In genomic region chr4:7138223-7139166, GRCh38 we compare ENCODE assay signal across 26 cellular contexts. TPM values are rescaled to one million over a fixed set of nuclear protein-coding genes. Genes with fewer than 3 reads are reported as not detected.
"Had no signal": no experiment of that assay in that cellular context is flagged by ENCODE, and none has a peak within 500 bp of the region (broad histone marks: within the 10 kb centered on the region; RNA-seq: fewer than 3 reads in every experiment).

No MANE protein-coding gene starts in this region.

- H2AFZ ChIP-seq: hepatocyte had no signal

- H3K36me3 ChIP-seq: heart right ventricle, left ventricle myocardium inferior, neutrophil, ovary, sigmoid colon, spleen, transverse colon, upper lobe of left lung, vagina had no signal

- H3K79me2 ChIP-seq: hepatocyte had no signal

- H3K9me3 ChIP-seq: heart right ventricle, left ventricle myocardium inferior, neutrophil, ovary, sigmoid colon, spleen, transverse colon, upper lobe of left lung, vagina had no signal

- H3K27me3 ChIP-seq: heart right ventricle, hepatocyte, ovary, sigmoid colon, upper lobe of left lung, vagina had no signal

- H3K9me3 Mint-ChIP-seq: mesothelial cell of epicardium; natural killer cell; stimulated activated memory B cell treated with anti-CD40 and anti-IgM and Interleukin-4, amounts not matched to agents 10 μg/mL and 1 μg/mL and 100 μg/mL, for 72 hours; stimulated activated naive CD8-positive, alpha-beta T cell treated with anti-CD3 and anti-CD28 coated beads, Interleukin-15, amount 100 ng/mL, for 72 hours had no signal

- H3K27ac Mint-ChIP-seq: mesothelial cell of epicardium; naive B cell; natural killer cell; progenitor cell of endocrine pancreas; stimulated activated memory B cell treated with anti-CD40 and anti-IgM and Interleukin-4, amounts not matched to agents 10 μg/mL and 1 μg/mL and 100 μg/mL, for 72 hours; stimulated activated naive CD8-positive, alpha-beta T cell treated with anti-CD3 and anti-CD28 coated beads, Interleukin-15, amount 100 ng/mL, for 72 hours had no signal

- DNase-seq: heart right ventricle; islet precursor cell; left ventricle myocardium inferior; mesendoderm; naive B cell; natural killer cell; occipital lobe; ovary; right cardiac atrium; sigmoid colon; small intestine; spleen; stimulated activated CD4-positive, alpha-beta T cell treated with anti-CD3 and anti-CD28 coated beads, Interleukin-4, amount 100 ng/mL, for 24 hours; stimulated activated naive CD4-positive, alpha-beta T cell treated with Interleukin-2 at 50 U/mL for 16 hours; stimulated activated naive CD8-positive, alpha-beta T cell treated with anti-CD3 and anti-CD28 coated beads, Interleukin-15, amount 100 ng/mL, for 72 hours; substantia nigra; transverse colon had no signal

- H3K4me3 Mint-ChIP-seq: mesothelial cell of epicardium; naive B cell; natural killer cell; stimulated activated memory B cell treated with anti-CD40 and anti-IgM and Interleukin-4, amounts not matched to agents 10 μg/mL and 1 μg/mL and 100 μg/mL, for 72 hours; stimulated activated naive CD8-positive, alpha-beta T cell treated with anti-CD3 and anti-CD28 coated beads, Interleukin-15, amount 100 ng/mL, for 72 hours had no signal

- ATAC-seq: natural killer cell, right cardiac atrium had no signal

- H3K27ac ChIP-seq: heart right ventricle, hepatocyte, left ventricle myocardium inferior, neutrophil, ovary, sigmoid colon, spleen, transverse colon, upper lobe of left lung, vagina had no signal

- H3K36me3 Mint-ChIP-seq: mesothelial cell of epicardium; naive B cell; natural killer cell; stimulated activated memory B cell treated with anti-CD40 and anti-IgM and Interleukin-4, amounts not matched to agents 10 μg/mL and 1 μg/mL and 100 μg/mL, for 72 hours had no signal

- H3K4me2 ChIP-seq: hepatocyte had no signal

- H3K4me3 ChIP-seq: heart right ventricle, hepatocyte, left ventricle myocardium inferior, lung, ovary, sigmoid colon, spleen, transverse colon, upper lobe of left lung, vagina had no signal

- H3K4me1 Mint-ChIP-seq: naive B cell; stimulated activated memory B cell treated with anti-CD40 and anti-IgM and Interleukin-4, amounts not matched to agents 10 μg/mL and 1 μg/mL and 100 μg/mL, for 72 hours had no signal

RNA-seq across cellular contexts. Expression of gene SORCS2, which starts 53.8 kb away (rescaled TPM):
- total RNA-seq: pulmonary artery endothelial cell had no signal
